23 cellular contexts compared by ENCODE assay signal in genomic region chr1:207140536-207140935, GRCh38. TPM values are rescaled to one million over a fixed set of nuclear protein-coding genes. Genes with fewer than 3 reads are reported as not detected.
"Had no signal": no experiment of that assay in that cellular context is flagged by ENCODE, and none has a peak within 500 bp of the region (broad histone marks: within the 10 kb centered on the region; RNA-seq: fewer than 3 reads in every experiment).

No MANE protein-coding gene starts in this region.

- H3K4me1 ChIP-seq: esophagus squamous epithelium, gastroesophageal sphincter, stomach, suprapubic skin, tibial nerve had no signal

- FAIRE-seq: islet of Langerhans, small intestine had no signal

- ATAC-seq: activated CD4-positive, alpha-beta T cell treated with anti-CD3 and anti-CD28 coated beads for 36 hours; activated T-cell treated with anti-CD3 and anti-CD28 coated beads, Interleukin-2, amount 50 U/mL, for 72 hours; gastroesophageal sphincter; left ventricle myocardium superior; sciatic nerve; stimulated activated effector memory CD8-positive, alpha-beta T cell treated with anti-CD3 and anti-CD28 coated beads, Interleukin-12 subunit alpha, Interleukin-12 subunit beta, amount 100 ng/mL, for 72 hours had no signal

- H3K4me3 ChIP-seq: esophagus squamous epithelium, gastroesophageal sphincter, stomach, suprapubic skin, tibial nerve had no signal

- H3K9me3 ChIP-seq: esophagus squamous epithelium, gastroesophageal sphincter, stomach, suprapubic skin, tibial nerve had no signal

- DNase-seq: activated B cell treated with CpG ODN at 0.5 μM for 24 hours; activated CD4-positive, alpha-beta memory T cell treated with anti-CD3 and anti-CD28 coated beads for 36 hours; activated CD4-positive, alpha-beta T cell treated with anti-CD3 and anti-CD28 coated beads for 36 hours; activated effector memory CD4-positive, alpha-beta T cell treated with anti-CD3 and anti-CD28 coated beads, Interleukin-2, amount 50 U/mL, for 16 hours; activated naive CD4-positive, alpha-beta T cell treated with anti-CD3 and anti-CD28 coated beads, Interleukin-2, amount 10 ng/mL, durations not matched to agents 7 days and 5 days; activated T-cell treated with anti-CD3 and anti-CD28 coated beads, Interleukin-2, amount 50 U/mL, for 72 hours; caudate nucleus; dermis blood vessel endothelial cell; effector CD8-positive, alpha-beta T cell; esophagus squamous epithelium; head of caudate nucleus; hypothalamus; left ventricle myocardium superior; small intestine; stimulated activated CD4-positive, alpha-beta T cell treated with anti-CD3 and anti-CD28 coated beads, Interleukin-2, amount 100 ng/mL, for 24 hours; stomach had no signal

- H3K36me3 ChIP-seq: esophagus squamous epithelium, gastroesophageal sphincter, stomach, suprapubic skin, tibial nerve had no signal

- H3K27me3 ChIP-seq: esophagus squamous epithelium, gastroesophageal sphincter, stomach, suprapubic skin, tibial nerve had no signal

- H3K27ac ChIP-seq: esophagus squamous epithelium, gastroesophageal sphincter, stomach, suprapubic skin, tibial nerve had no signal

RNA-seq across cellular contexts. Expression of gene C4BPA, which starts 36.5 kb away (rescaled TPM):
- total RNA-seq: activated B cell treated with CpG ODN at 0.5 μM for 24 hours; activated CD4-positive, alpha-beta memory T cell treated with anti-CD3 and anti-CD28 coated beads for 36 hours; activated CD4-positive, alpha-beta T cell treated with anti-CD3 and anti-CD28 coated beads for 36 hours; activated T-cell treated with anti-CD3 and anti-CD28 coated beads, Interleukin-2, amount 50 U/mL, for 72 hours; left ventricle myocardium superior; myocyte; tibial nerve had no signal

RNA-seq across cellular contexts. Expression of gene C4BPB, which starts 51.9 kb away (rescaled TPM):
- total RNA-seq: left ventricle myocardium superior, myocyte had no signal
